Comparison of ENCODE assay signal across 8 cellular contexts in genomic region chr21:33640697-33641338, GRCh38. TPM values are rescaled to one million over a fixed set of nuclear protein-coding genes. Genes with fewer than 3 reads are reported as not detected.
DNase-seq lines count a peak whose midpoint lies in the region; ATAC-seq and TF ChIP-seq lines count a peak whose summit lies in the region.

No MANE protein-coding gene starts in this region.

- CTCF ChIA-PET in SK-N-SH (lab: Yijun Ruan, JAX) = interaction anchor here (1.5 kb wide), 1 partner anchor 35 kb away, joined by 6 read pairs; no protein-coding TSS in a partner anchor

- H3K4me1 ChIP-seq in SK-N-SH (ENCODE audit: control insufficient read depth in 1 of 2, insufficient read depth in 2 of 2, low read depth in 1 of 2, low read length in 1 of 2) (peaks cover 13 to 15% of the 10 kb centered on the region in 2 experiments), mononuclear cell (ENCODE audit: insufficient read depth, low read length) (peaks cover 35% of the 10 kb centered on the region)

- peaks cover 85% of the 10 kb centered on the region for H3K79me2 ChIP-seq in SK-N-SH (ENCODE audit: insufficient read depth)

- no peaks in the 10 kb centered on the region for H3K9me3 ChIP-seq in SK-N-SH
- H3K9me3 ChIP-seq in mononuclear cell (ENCODE audit: low read depth, low read length) = no peaks in the 10 kb centered on the region

- DNase-seq in SK-N-SH (peak; percentile 33), NCI-H524 (lab: John Stamatoyannopoulos, UW) (peak; percentile 61 to 75), dedifferentiated amniotic fluid mesenchymal stem cell (ENCODE audit: extremely low spot score) (peak; percentile 19), posterior vena cava (ENCODE audit: low spot score) (no peak), HCEC 1CT (no peak)

- ATAC-seq in SK-N-SH treated with all-trans-retinoic acid at 6 μM for 48 hours = no peak
- ATAC-seq in GM19395 (IDR thresholded peaks at IDR 0.05; ENCODE audit: unreplicated experiment) = no peak

- intact Hi-C loops in posterior vena cava (cut with DNase I) = loop anchor here (10.0 kb wide), 2 partner anchors 254 to 264 kb away; no protein-coding TSS in a partner anchor

- TF ChIP-seq CTCF in SK-N-SH (IDR thresholded peaks at IDR 0.05) = no peak

- no peak for TF ChIP-seq RAD21 in SK-N-SH (IDR thresholded peaks at IDR 0.05; ENCODE audit: low read length)

- H3K4me3 ChIP-seq in SK-N-SH (ENCODE audit: low read depth in 2 of 2, low read length in 1 of 2) (peak overlapping the region; percentile 73 to 88), mononuclear cell (ENCODE audit: low read length) (peak overlapping the region; percentile 81)

- POLR2A ChIA-PET in SK-N-SH (lab: Yijun Ruan, JAX) = no interaction called here

- H3K9ac ChIP-seq in SK-N-SH = peak overlapping the region; percentile 70

- peak overlapping the region; percentile 80 for H3K4me2 ChIP-seq in SK-N-SH

- H3K9me2 ChIP-seq in SK-N-SH = no peaks in the 10 kb centered on the region

- peaks cover 21% of the 10 kb centered on the region; the same call in 1 of the 2 replicates for H4K20me1 ChIP-seq in SK-N-SH (ENCODE audit: insufficient read depth)

- peak overlapping the region; percentile 87 to 89 for H3K27ac ChIP-seq in SK-N-SH (ENCODE audit: low read depth in 2 of 2, low read length in 1 of 2)

- H3K36me3 ChIP-seq in SK-N-SH (replicated peaks in 1 of 2; ENCODE audit: control insufficient read depth in 1 of 2, insufficient read depth in 2 of 2, low read length in 1 of 2) = peaks cover 3 to 17% of the 10 kb centered on the region in 2 experiments

- H3F3A ChIP-seq in SK-N-SH (replicated peaks; ENCODE audit: insufficient read depth) = no peaks in the 10 kb centered on the region

- WGBS in SK-N-SH (ENCODE audit: low lambda C conversion rate) = 18% methylated on average over 18 of the region's 18 CpGs

- no peak for TF ChIP-seq EP300 in SK-N-SH (IDR thresholded peaks at IDR 0.05; ENCODE audit: borderline replicate concordance in 1 of 2, low read depth in 1 of 2, low read length in 1 of 2)

- H3K27me3 ChIP-seq in SK-N-SH (ENCODE audit: insufficient read depth) (no peaks in the 10 kb centered on the region), mononuclear cell (ENCODE audit: insufficient read depth, low read length) (peaks cover 20% of the 10 kb centered on the region)

- peak overlapping the region; percentile 72 for H2AFZ ChIP-seq in SK-N-SH (ENCODE audit: low read depth)

TF ChIP-seq in SK-N-SH, 30 proteins besides CTCF, POLR2A, EP300 and RAD21 (continues in another document):
- TF ChIP-seq FOSL2 (IDR thresholded peaks at IDR 0.05; ENCODE audit: borderline replicate concordance, low read depth) (no peak), TEAD4 (IDR thresholded peaks at IDR 0.05; ENCODE audit: borderline replicate concordance, insufficient read depth) (no peak), NFIC (IDR thresholded peaks at IDR 0.05; ENCODE audit: borderline replicate concordance) (no peak), RCOR1 (IDR thresholded peaks at IDR 0.05; ENCODE audit: low read length) (no peak), CHD2 (IDR thresholded peaks at IDR 0.05; ENCODE audit: low read length, partially characterized antibody) (no peak), YY1 (IDR thresholded peaks at IDR 0.05; ENCODE audit: low read depth) (no peak), ZBTB33 (IDR thresholded peaks at IDR 0.05; ENCODE audit: borderline replicate concordance, low read depth) (no peak), POLR2AphosphoS5 (IDR thresholded peaks at IDR 0.05; ENCODE audit: low read depth, low read length) (no peak), IRF3 (IDR thresholded peaks at IDR 0.05; ENCODE audit: low read depth, low read length) (no peak), NRF1 (IDR thresholded peaks at IDR 0.05; ENCODE audit: low read depth, low read length) (no peak), FOXJ3 (CRISPR knock-in tag; IDR thresholded peaks at IDR 0.05) (no peak), MEF2A (IDR thresholded peaks at IDR 0.05; ENCODE audit: borderline replicate concordance, low read depth) (no peak), TAF1 (IDR thresholded peaks at IDR 0.05; ENCODE audit: borderline replicate concordance, low read depth, low read length) (no peak)

TF ChIP-seq in SK-N-SH treated with all-trans-retinoic acid at 6 μM for 48 hours, 23 proteins besides CTCF, POLR2A, EP300 and RAD21:
- no peak for TF ChIP-seq ZNF565 (CRISPR knock-in tag; conservative IDR thresholded peaks at IDR 0.05; ENCODE audit: low read depth)
- no peak for TF ChIP-seq TCF4 (CRISPR knock-in tag; IDR thresholded peaks at IDR 0.05; ENCODE audit: borderline replicate concordance)
- no peak for TF ChIP-seq ESRRG (CRISPR knock-in tag; IDR thresholded peaks at IDR 0.05)
- TF ChIP-seq ZNF8 (CRISPR knock-in tag; IDR thresholded peaks at IDR 0.05) = no peak
- no peak for TF ChIP-seq CSDC2 (CRISPR knock-in tag; IDR thresholded peaks at IDR 0.05)
- no peak for TF ChIP-seq ZFP3 (CRISPR knock-in tag; IDR thresholded peaks at IDR 0.05)
- no peak for TF ChIP-seq ISL1 (CRISPR knock-in tag; IDR thresholded peaks at IDR 0.05)
- TF ChIP-seq, protein P1, sequence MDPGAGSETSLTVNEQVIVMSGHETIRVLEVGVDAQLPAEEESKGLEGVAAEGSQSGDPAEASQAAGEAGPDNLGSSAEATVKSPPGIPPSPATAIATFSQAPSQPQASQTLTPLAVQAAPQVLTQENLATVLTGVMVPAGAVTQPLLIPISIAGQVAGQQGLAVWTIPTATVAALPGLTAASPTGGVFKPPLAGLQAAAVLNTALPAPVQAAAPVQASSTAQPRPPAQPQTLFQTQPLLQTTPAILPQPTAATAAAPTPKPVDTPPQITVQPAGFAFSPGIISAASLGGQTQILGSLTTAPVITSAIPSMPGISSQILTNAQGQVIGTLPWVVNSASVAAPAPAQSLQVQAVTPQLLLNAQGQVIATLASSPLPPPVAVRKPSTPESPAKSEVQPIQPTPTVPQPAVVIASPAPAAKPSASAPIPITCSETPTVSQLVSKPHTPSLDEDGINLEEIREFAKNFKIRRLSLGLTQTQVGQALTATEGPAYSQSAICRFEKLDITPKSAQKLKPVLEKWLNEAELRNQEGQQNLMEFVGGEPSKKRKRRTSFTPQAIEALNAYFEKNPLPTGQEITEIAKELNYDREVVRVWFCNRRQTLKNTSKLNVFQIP (CRISPR knock-in tag; IDR thresholded peaks at IDR 0.05; ENCODE audit: borderline replicate concordance, low read depth) = no peak
- TF ChIP-seq ZNF70 (CRISPR knock-in tag; IDR thresholded peaks at IDR 0.05) = no peak
- no peak for TF ChIP-seq RARB (CRISPR knock-in tag; IDR thresholded peaks at IDR 0.05)
- no peak for TF ChIP-seq ZFP30 (CRISPR knock-in tag; IDR thresholded peaks at IDR 0.05)
- TF ChIP-seq OSR1 (CRISPR knock-in tag; IDR thresholded peaks at IDR 0.05) = no peak
- TF ChIP-seq TSHZ2 (CRISPR knock-in tag; IDR thresholded peaks at IDR 0.05) = no peak

RNA-seq across cellular contexts. Expression of gene CRYZL1, which starts 0.7 kb away (rescaled TPM):
- polyA plus RNA-seq in SK-N-SH (2012; rRNA removed) = 26.3 and 45.9 TPM in 2 replicates
- polyA plus RNA-seq in SK-N-SH (2012; cell fraction: cytosol; rRNA removed) = 32.3 and 37.1 TPM in 2 replicates
- 52.6 and 97.9 TPM in 2 replicates for polyA plus RNA-seq in SK-N-SH (2012; cell fraction: nucleus; rRNA removed)
- total RNA-seq in mononuclear cell = 16.1 TPM
- total RNA-seq in posterior vena cava = 10 to 100 TPM; 38.7 to 40.4 TPM

RNA-seq across cellular contexts. Expression of gene ITSN1, which starts 1.5 kb away (rescaled TPM):
- 27.8 and 31.3 TPM in 2 replicates for polyA plus RNA-seq in SK-N-SH (2012; rRNA removed)
- 23.7 and 30.2 TPM in 2 replicates for polyA plus RNA-seq in SK-N-SH (2012; cell fraction: cytosol; rRNA removed)
- polyA plus RNA-seq in SK-N-SH (2012; cell fraction: nucleus; rRNA removed) = 53.2 and 78.1 TPM in 2 replicates
- total RNA-seq in mononuclear cell = 2.1 TPM
- 10 to 100 TPM; 60.9 to 73.0 TPM for total RNA-seq in posterior vena cava

RNA-seq across cellular contexts. Expression of gene DONSON, which starts 52.3 kb away (rescaled TPM):
- 17.3 and 20.6 TPM in 2 replicates for polyA plus RNA-seq in SK-N-SH (2012; rRNA removed)
- 16.5 and 19.2 TPM in 2 replicates for polyA plus RNA-seq in SK-N-SH (2012; cell fraction: cytosol; rRNA removed)
- polyA plus RNA-seq in SK-N-SH (2012; cell fraction: nucleus; rRNA removed) = 41.8 and 54.5 TPM in 2 replicates
- total RNA-seq in mononuclear cell (7.5 TPM), posterior vena cava (1 to 10 TPM; 5.1 to 7.1 TPM)

Comparison
In these comparisons a context has a peak if more than half of its experiments do, and no peak if none do; other contexts are left out.
1. DNase-seq: peak in SK-N-SH (single experiment), NCI-H524 (2 of 2) and dedifferentiated amniotic fluid mesenchymal stem cell (single experiment); none in posterior vena cava (single experiment) and HCEC 1CT (single experiment).
2. RNA of gene ITSN1, which starts 1.5 kb away (total RNA-seq): 60.9 to 73.0 TPM in posterior vena cava; 2.1 TPM in mononuclear cell (single experiment); every median in the first group is over 10 times any median in the second.